Comparison of ENCODE assay signal across 21 cellular contexts in the genomic region with DNA sequence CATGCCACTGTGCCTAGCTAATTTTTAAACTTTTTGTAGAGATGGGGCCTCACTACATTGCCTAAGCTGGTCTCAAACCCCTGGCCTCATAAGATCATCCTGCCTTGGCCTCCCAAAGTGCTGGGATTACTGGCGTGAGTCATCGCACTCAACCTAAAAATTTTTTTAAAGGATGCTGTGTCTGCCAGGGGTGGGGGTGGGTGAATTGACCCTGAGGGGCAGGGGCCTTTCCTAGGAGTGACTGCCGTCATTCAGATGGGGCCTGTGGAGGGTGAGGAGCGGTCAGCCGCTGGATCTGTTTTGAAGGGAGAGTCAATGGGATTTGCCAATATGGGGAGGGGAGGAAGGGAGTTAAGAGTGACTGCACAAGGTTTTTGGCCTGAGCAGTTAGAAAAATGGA.
DNase-seq lines count a peak whose midpoint lies in the region; ATAC-seq, FAIRE-seq and TF ChIP-seq lines count a peak whose summit lies in the region.
"Had no signal": no experiment of that assay in that cellular context is flagged by ENCODE, and none has a peak within 500 bp of the region (broad histone marks: within the 10 kb centered on the region; RNA-seq: fewer than 3 reads in every experiment).

No MANE protein-coding gene starts in this region.

- H3K9me3 Mint-ChIP-seq in nephron progenitor cell = no peaks in the 10 kb centered on the region
- H3K9me3 Mint-ChIP-seq: CD4-positive, alpha-beta T cell; H9 had no signal

- POLR2A ChIA-PET in HEK293 (lab: Yijun Ruan, JAX) (no interaction called here), K562 (lab: Yijun Ruan, JAX) (no interaction called here), HepG2 (lab: Yijun Ruan, JAX) (no interaction called here)

- H3K36me3 Mint-ChIP-seq in nephron progenitor cell (ENCODE audit: low read depth) = no peaks in the 10 kb centered on the region

- CTCF ChIA-PET in HEK293 (lab: Yijun Ruan, JAX) (interaction anchor here (0.7 to 1.4 kb wide), 5 partner anchors 12 to 1760 kb away, joined by 3 to 4 read pairs (median 4); no protein-coding TSS in a partner anchor), K562 (lab: Yijun Ruan, JAX; ENCODE audit: low intra/inter-chr PET ratio) (no interaction called here), HepG2 (lab: Yijun Ruan, JAX; ENCODE audit: low intra/inter-chr PET ratio, low total read pairs) (no interaction called here)

- H3K27me3 Mint-ChIP-seq in nephron progenitor cell (ENCODE audit: low read depth, poor library complexity) = peaks cover 43% of the 10 kb centered on the region
- H3K27me3 Mint-ChIP-seq: CD4-positive, alpha-beta T cell had no signal

- WGBS in K562 (ENCODE audit: insufficient coverage, low coverage, missing lambda C conversion rate) = 69% methylated on average over 5 of the region's 5 CpGs
- 18% methylated on average over 5 of the region's 5 CpGs for WGBS in HepG2 (ENCODE audit: low lambda C conversion rate)

- no peak overlapping the region for H3K4me3 Mint-ChIP-seq in nephron progenitor cell
- H3K4me3 Mint-ChIP-seq: CD4-positive, alpha-beta T cell; H9 had no signal

- H3K9me1 ChIP-seq in K562 (ENCODE audit: control insufficient read depth, insufficient read depth, low read length) = peaks cover 3% of the 10 kb centered on the region

- H3K9me3 ChIP-seq in HEK293 (ENCODE audit: control insufficient read depth, insufficient read depth, low read depth, low read length) (no peaks in the 10 kb centered on the region), K562 (replicated peaks; ENCODE audit: control insufficient read depth, insufficient read depth, low read depth, low read length) (no peaks in the 10 kb centered on the region), osteoblast (ENCODE audit: low read depth, low read length) (no peaks in the 10 kb centered on the region), HepG2 (ENCODE audit: low read length) (no peaks in the 10 kb centered on the region)
- H3K9me3 ChIP-seq: A549, Caco-2 had no signal

- ATAC-seq in K562 (no peak), HepG2 (no peak)
- ATAC-seq: A549 had no signal

- H2AFZ ChIP-seq in K562 (ENCODE audit: low read depth, low read length) (peak overlapping the region; percentile 81), osteoblast (ENCODE audit: low read length) (no peak overlapping the region), HepG2 (ENCODE audit: low read length) (no peak overlapping the region)

- TF ChIP-seq CTCF in HEK293 (tag by site-specific recombination; IDR thresholded peaks at IDR 0.05) (no peak), K562 (IDR thresholded peaks at IDR 0.05 in 2 of 3, conservative IDR thresholded peaks at IDR 0.05 in 1 of 3; ENCODE audit: insufficient read depth in 2 of 3, low read depth in 1 of 3, low read length in 3 of 3) (no peak), nephron progenitor cell (IDR thresholded peaks at IDR 0.05) (no peak), osteoblast (IDR thresholded peaks at IDR 0.05; ENCODE audit: extremely low read depth, low read depth, low read length) (no peak), GM20000 (IDR thresholded peaks at IDR 0.05; ENCODE audit: extremely low read depth, missing control alignments) (no peak), HepG2 (CRISPR knock-in tag; IDR thresholded peaks at IDR 0.05) (no peak)

- H3K4me2 ChIP-seq in K562 (ENCODE audit: insufficient read depth, low read length) (no peak overlapping the region), osteoblast (ENCODE audit: insufficient read depth, low read length) (no peak overlapping the region), HepG2 (ENCODE audit: low read depth, low read length) (no peak overlapping the region)
- H3K4me2 ChIP-seq: A549 had no signal

- BruUV-seq in K562 (replicated peaks; lab: Mats Ljungman, UMichigan) = no TSS peak
- no TSS peak for BruUV-seq in HepG2 (replicated peaks; lab: Mats Ljungman, UMichigan)

- no peak for TF ChIP-seq POLR2A in K562 (conservative IDR thresholded peaks at IDR 0.05)
- no peak for TF ChIP-seq POLR2A in HepG2 (IDR thresholded peaks at IDR 0.05; ENCODE audit: insufficient read depth in 1 of 2, low read depth in 2 of 2, low read length in 2 of 2)

- no peak overlapping the region for H3K4me3 ChIP-seq in HEK293 (ENCODE audit: low read depth, low read length)
- H3K4me3 ChIP-seq in K562 = no peak overlapping the region
- no peak overlapping the region for H3K4me3 ChIP-seq in osteoblast (ENCODE audit: insufficient read depth, low read length)
- no peak overlapping the region for H3K4me3 ChIP-seq in HepG2 (replicated peaks in 1 of 3; ENCODE audit: insufficient read depth in 1 of 3, low read depth in 2 of 3, low read length in 3 of 3)
- H3K4me3 ChIP-seq: A549 had no signal

- DNase-seq in K562 (ENCODE audit: extremely low read depth in 1 of 4, low spot score in 3 of 4) = peak in 1 of 4 experiments; percentile 53
- no peak for DNase-seq in nephron progenitor cell
- DNase-seq in osteoblast (ENCODE audit: insufficient read length, low spot score, missing footprints) = peak; percentile 9
- DNase-seq in SHP77 treated with DMSO at 0.1 percent for 48 hours (lab: John Stamatoyannopoulos, UW) = no peak
- DNase-seq in GM20000 (ENCODE audit: low spot score) = no peak
- no peak for DNase-seq in HepG2 (ENCODE audit: low spot score)
- DNase-seq: AML-193; Caco-2; CD4-positive, alpha-beta T cell; GDM1; GOT3; H9; IMR-90; KBM-7 had no signal

- H3K4me1 ChIP-seq in HEK293 (ENCODE audit: control insufficient read depth, insufficient read depth, low read length) (peaks cover 3% of the 10 kb centered on the region; the same call in 1 of the 2 replicates), K562 (replicated peaks in 1 of 2; ENCODE audit: control insufficient read depth in 2 of 2, insufficient read depth in 2 of 2, low read length in 2 of 2) (peaks cover 48 to 61% of the 10 kb centered on the region in 2 experiments), osteoblast (ENCODE audit: insufficient read depth, low read length) (no peaks in the 10 kb centered on the region), HepG2 (ENCODE audit: insufficient read depth, low read length) (peaks cover 15% of the 10 kb centered on the region)
- H3K4me1 ChIP-seq: A549 had no signal

- H3K79me2 ChIP-seq in K562 (ENCODE audit: control insufficient read depth, insufficient read depth, low read length) = no peaks in the 10 kb centered on the region
- no peaks in the 10 kb centered on the region for H3K79me2 ChIP-seq in osteoblast (ENCODE audit: insufficient read depth, low read length)
- H3K79me2 ChIP-seq in HepG2 (ENCODE audit: insufficient read depth, low read length) = no peaks in the 10 kb centered on the region

- TF ChIP-seq RAD21 in K562 (CRISPR knock-in tag; conservative IDR thresholded peaks at IDR 0.05 in 1 of 2, IDR thresholded peaks at IDR 0.05 in 1 of 2) (no peak), HepG2 (CRISPR knock-in tag; IDR thresholded peaks at IDR 0.05) (no peak)

- intact Hi-C loops in K562 (cut with micrococcal nuclease) = no loop called here
- intact Hi-C loops in HepG2 (cut with micrococcal nuclease; ENCODE audit: unreplicated experiment) = no loop called here

- peak overlapping the region; percentile 66 for H3K27ac Mint-ChIP-seq in nephron progenitor cell
- H3K27ac Mint-ChIP-seq: CD4-positive, alpha-beta T cell; H9 had no signal

- H3K27ac ChIP-seq in HEK293 (ENCODE audit: extremely low read depth, low read depth, low read length) (no peak overlapping the region), K562 (ENCODE audit: extremely low read depth, low read depth, low read length) (peak overlapping the region; percentile 18; the same call in 1 of the 3 replicates), osteoblast (ENCODE audit: low read depth, low read length) (no peak overlapping the region), HepG2 (ENCODE audit: extremely low read length, insufficient read depth, low read length) (no peak overlapping the region)
- H3K27ac ChIP-seq: A549, C4-2B, HL-60 had no signal

- H3K27me3 ChIP-seq in K562 (ENCODE audit: control insufficient read depth in 2 of 2, insufficient read depth in 2 of 2, low read length in 2 of 2) (no peaks in the 10 kb centered on the region; a peak in 1 of 5 replicates), osteoblast (ENCODE audit: insufficient read depth, low read length) (peaks cover 11% of the 10 kb centered on the region), HepG2 (ENCODE audit: control insufficient read depth in 1 of 2, insufficient read depth in 2 of 2, low read length in 2 of 2) (peaks cover 0 to 10% of the 10 kb centered on the region in 2 experiments; a peak in 3 of 5 replicates)

- TF ChIP-seq EP300 in K562 (IDR thresholded peaks at IDR 0.05; ENCODE audit: low read length) (no peak), HepG2 (IDR thresholded peaks at IDR 0.05; ENCODE audit: low read depth in 2 of 2, low read length in 2 of 2) (no peak), HepG2 (CRISPR knock-in tag; IDR thresholded peaks at IDR 0.05; ENCODE audit: borderline replicate concordance) (no peak)

- no peaks in the 10 kb centered on the region for H4K20me1 ChIP-seq in K562 (replicated peaks; ENCODE audit: control insufficient read depth, insufficient read depth, low read length)
- no peaks in the 10 kb centered on the region for H4K20me1 ChIP-seq in osteoblast (ENCODE audit: insufficient read depth, low read length)
- H4K20me1 ChIP-seq in HepG2 (ENCODE audit: insufficient read depth, low read length) = no peaks in the 10 kb centered on the region

- no peak overlapping the region; a peak in 1 of 4 replicates for H3K9ac ChIP-seq in K562 (ENCODE audit: insufficient read depth in 1 of 2, low read depth in 2 of 2, low read length in 2 of 2)
- no peak overlapping the region for H3K9ac ChIP-seq in HepG2 (ENCODE audit: insufficient read depth, low read depth, low read length)

- H3K4me1 Mint-ChIP-seq in nephron progenitor cell = peaks cover 70% of the 10 kb centered on the region

- in situ Hi-C loops in K562 (cut with MboI) = no loop called here
- in situ Hi-C loops in HepG2 (cut with HindIII; ENCODE audit: extremely low pct_ligation_motif_present, low pct_unique_long_range_greater_than_20kb) = no loop called here

- H3K36me3 ChIP-seq in HEK293 (ENCODE audit: control insufficient read depth in 2 of 2, insufficient read depth in 1 of 2, low read length in 2 of 2) (no peaks in the 10 kb centered on the region), K562 (ENCODE audit: control insufficient read depth, insufficient read depth, low read length) (no peaks in the 10 kb centered on the region), osteoblast (ENCODE audit: insufficient read depth, low read length) (no peaks in the 10 kb centered on the region), HepG2 (replicated peaks in 1 of 2; ENCODE audit: control insufficient read depth in 1 of 2, insufficient read depth in 2 of 2, low read length in 2 of 2) (no peaks in the 10 kb centered on the region)

- FAIRE-seq in K562 (lab: Jason Lieb, UNC) (peak; percentile 26), HepG2 (lab: Jason Lieb, UNC) (no peak)
- FAIRE-seq: A549, D721Med, GM12892, GM18507 had no signal

TF ChIP-seq in HEK293, 187 proteins besides CTCF, POLR2A, EP300 and RAD21 (continues in another document):
- no peak for TF ChIP-seq ZNF214 (tag by site-specific recombination; IDR thresholded peaks at IDR 0.05; ENCODE audit: borderline replicate concordance)

TF ChIP-seq in K562, 482 proteins besides CTCF, POLR2A, EP300 and RAD21 (continues in another document):
- no peak for TF ChIP-seq GATAD2A (IDR thresholded peaks at IDR 0.05)
- 0 out of 2 replicates have a peak, but pooled peaks have one; percentile 26 for TF ChIP-seq NFRKB (IDR thresholded peaks at IDR 0.05; ENCODE audit: low read depth)

TF ChIP-seq in HepG2, 621 proteins besides CTCF, POLR2A, EP300 and RAD21 (continues in another document):
- TF ChIP-seq ZFAT (CRISPR knock-in tag; conservative IDR thresholded peaks at IDR 0.05) = no peak
- TF ChIP-seq ZFP62 (CRISPR knock-in tag; IDR thresholded peaks at IDR 0.05) = no peak
